In the genomic region with DNA sequence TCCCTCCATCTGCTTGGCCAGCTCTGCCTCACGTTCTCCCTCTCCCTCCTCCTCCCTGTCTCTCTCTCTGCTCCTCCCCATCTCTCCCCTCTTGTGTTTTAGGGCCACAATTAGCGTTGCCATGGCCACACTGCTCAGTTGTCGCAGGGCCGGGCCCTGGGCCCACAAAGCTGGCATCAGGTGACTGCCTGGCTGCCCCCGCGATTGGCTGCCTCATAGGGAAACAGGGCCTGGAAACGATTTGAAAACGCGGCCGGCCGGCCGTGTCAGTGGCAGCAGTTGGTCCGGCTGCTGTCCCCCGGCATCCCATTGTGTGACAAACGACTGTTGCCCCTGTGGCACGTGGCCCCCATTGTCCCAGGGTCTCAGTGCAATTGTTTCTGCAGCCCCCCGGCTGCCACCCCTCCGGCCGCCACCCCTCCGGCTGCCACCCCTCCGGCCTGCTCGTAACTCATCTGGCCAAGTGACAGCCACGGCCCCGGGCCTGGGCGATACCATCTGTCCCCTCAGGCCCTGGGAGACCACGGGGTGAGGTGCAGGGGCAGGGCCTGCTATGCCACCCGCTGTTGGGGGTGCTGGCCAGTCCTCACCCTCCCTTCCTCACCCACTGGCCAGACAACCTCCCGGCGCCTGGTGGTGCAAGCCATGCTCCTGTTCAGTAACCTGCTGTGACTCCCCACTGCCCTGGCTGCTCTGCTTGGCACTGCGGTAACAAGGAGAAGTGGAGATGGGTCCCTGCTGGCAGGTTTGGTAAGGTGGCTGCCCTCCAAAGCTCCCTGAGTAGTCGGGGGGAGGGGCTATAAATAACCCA, we compare ENCODE assay signal across 9 cellular contexts. TPM values are rescaled to one million over a fixed set of nuclear protein-coding genes. Genes with fewer than 3 reads are reported as not detected.
A peak's percentile ranks its signal among the peaks of the same experiment; 100 is the strongest.
DNase-seq lines count a peak whose midpoint lies in the region; ATAC-seq and TF ChIP-seq lines count a peak whose summit lies in the region.
"Had no signal": no experiment of that assay in that cellular context is flagged by ENCODE, and none has a peak within 500 bp of the region (broad histone marks: within the 10 kb centered on the region; RNA-seq: fewer than 3 reads in every experiment).

No MANE protein-coding gene starts in this region.

- no peaks in the 10 kb centered on the region for H3K27me3 ChIP-seq in A673 (replicated peaks; ENCODE audit: insufficient read depth, low read depth, low read length, poor library complexity)
- H3K27me3 ChIP-seq in MG63: no peaks in the 10 kb centered on the region

- H3K9me3 ChIP-seq in A673 (ENCODE audit: low read depth, low read length, poor library complexity, severe bottlenecking) (no peaks in the 10 kb centered on the region), MG63 (no peaks in the 10 kb centered on the region)

- H3K36me3 ChIP-seq in A673 (ENCODE audit: insufficient read depth, low read length, poor library complexity, severe bottlenecking) (no peaks in the 10 kb centered on the region), MG63 (no peaks in the 10 kb centered on the region)

- no peak for ATAC-seq in stimulated activated naive CD8-positive, alpha-beta T cell treated with anti-CD3 and anti-CD28 coated beads, Interleukin-15, Interleukin-2, amounts not matched to agents 100 U/mL and 50 U/mL, for 24 hours

- BruUV-seq in A673 (replicated peaks; lab: Mats Ljungman, UMichigan): no TSS peak

- peak; percentile 65 for DNase-seq in A673 (ENCODE audit: low spot score)
- DNase-seq in NCI-H1436 (lab: John Stamatoyannopoulos, UW): peak; percentile 95
- DNase-seq in astrocyte of the spinal cord (ENCODE audit: low read depth, low spot score): peak; percentile 24
- DNase-seq in inferior parietal cortex (ENCODE audit: extremely low spot score): peak; percentile 74
- DNase-seq in stimulated activated naive CD8-positive, alpha-beta T cell treated with anti-CD3 and anti-CD28 coated beads, Interleukin-15, Interleukin-2, amounts not matched to agents 100 U/mL and 50 U/mL, for 24 hours: peak; percentile 8
- no peak for DNase-seq in SKM-1 (lab: John Stamatoyannopoulos, UW; ENCODE audit: unreplicated experiment)
- DNase-seq in T1000 (lab: John Stamatoyannopoulos, UW): no peak
- no peak for DNase-seq in MG63

- H3K4me3 ChIP-seq in A673 (ENCODE audit: low read depth, low read length, poor library complexity, severe bottlenecking) (no peak overlapping the region), astrocyte of the spinal cord (ENCODE audit: low read depth, low read length) (no peak overlapping the region), MG63 (no peak overlapping the region)

- no peak for TF ChIP-seq CTCF in A673 (conservative IDR thresholded peaks at IDR 0.05; ENCODE audit: low read depth, low read length)
- no peak for TF ChIP-seq CTCF in astrocyte of the spinal cord (IDR thresholded peaks at IDR 0.05; ENCODE audit: low read depth, low read length)

- POLR2A ChIA-PET in A673 (lab: Charles Lee; ENCODE audit: low non-redundant PET): no interaction called here

- H3K4me1 ChIP-seq in A673 (ENCODE audit: insufficient read depth, low read length, poor library complexity, severe bottlenecking): peaks cover 11% of the 10 kb centered on the region

- CTCF ChIA-PET in A673 (lab: Charles Lee): no interaction called here

- no peak overlapping the region for H3K27ac ChIP-seq in A673 (ENCODE audit: low read depth, low read length, poor library complexity, severe bottlenecking)

- in situ Hi-C loops in astrocyte of the spinal cord (cut with HindIII; ENCODE audit: low sequenced_read_pairs): no loop called here

- intact Hi-C loops in A673 (cut with micrococcal nuclease; ENCODE audit: unreplicated experiment): no loop called here

RNA-seq across cellular contexts. Expression of a gene that starts 17.3 kb away (rescaled TPM):
- not detected in 2 replicates for total RNA-seq in A673 (2021)
- total RNA-seq in MG63 (2014; rRNA removed; shearing (Covaris generic); ENCODE audit: low replicate concordance): not detected in 2 replicates
- total RNA-seq: T-helper 2 cell treated with Interferon-gamma antibody and Interleukin-4, amounts not matched to agents 100 ng/mL and 5 ng/mL, for 36 hours had no signal

RNA-seq across cellular contexts. Expression of a gene that starts 56.0 kb away (rescaled TPM):
- not detected in 2 replicates for total RNA-seq in A673 (2021)
- total RNA-seq in MG63 (2014; rRNA removed; shearing (Covaris generic); ENCODE audit: low replicate concordance): not detected in 2 replicates
- total RNA-seq: T-helper 2 cell treated with Interferon-gamma antibody and Interleukin-4, amounts not matched to agents 100 ng/mL and 5 ng/mL, for 36 hours had no signal

Comparison
In these comparisons a context has a peak if more than half of its experiments do, and no peak if none do; other contexts are left out.
1. DNase-seq: peak in A673 (single experiment), NCI-H1436 (single experiment), astrocyte of the spinal cord (single experiment), inferior parietal cortex (single experiment) and stimulated activated naive CD8-positive, alpha-beta T cell treated with anti-CD3 and anti-CD28 coated beads, Interleukin-15, Interleukin-2, amounts not matched to agents 100 U/mL and 50 U/mL, for 24 hours (single experiment); none in SKM-1 (single experiment), T1000 (single experiment) and MG63 (single experiment).